Comparison of ENCODE assay signal across 25 cellular contexts in the genomic region with DNA sequence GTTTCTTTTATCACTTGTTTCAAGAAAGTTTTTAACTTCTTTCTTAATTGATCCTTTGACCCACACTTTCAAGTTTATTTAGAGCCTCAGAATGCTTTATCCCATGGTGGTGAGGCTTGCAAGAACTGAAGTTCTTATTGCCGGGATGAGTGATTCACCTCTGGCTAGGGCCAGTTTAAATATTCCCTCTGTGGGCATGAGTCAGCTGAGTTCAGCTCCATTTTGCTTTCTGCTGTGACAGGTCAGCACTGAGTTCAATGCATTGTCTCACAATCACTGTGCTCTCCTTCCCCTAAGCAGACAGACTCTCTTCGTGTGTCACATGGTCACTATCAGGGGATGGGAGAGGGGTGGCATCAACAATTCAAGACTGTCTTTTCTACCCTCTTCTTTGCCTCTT.
DNase-seq lines count a peak whose midpoint lies in the region; ATAC-seq, FAIRE-seq and TF ChIP-seq lines count a peak whose summit lies in the region.
"Had no signal": no experiment of that assay in that cellular context is flagged by ENCODE, and none has a peak within 500 bp of the region (broad histone marks: within the 10 kb centered on the region; RNA-seq: fewer than 3 reads in every experiment).

No MANE protein-coding gene starts in this region.

- H3K27me3 Mint-ChIP-seq in nephron progenitor cell (ENCODE audit: low read depth, poor library complexity), result no peaks in the 10 kb centered on the region
- H3K27me3 Mint-ChIP-seq: activated naive CD8-positive, alpha-beta T cell treated with anti-CD3 and anti-CD28 coated beads, Interleukin-2, amount 10 ng/mL, durations not matched to agents 7 days and 5 days; CD4-positive, CD25-positive, alpha-beta regulatory T cell; stimulated activated naive CD8-positive, alpha-beta T cell treated with anti-CD3 and anti-CD28 coated beads, Interleukin-15, amount 100 ng/mL, for 72 hours had no signal

- no peak for ATAC-seq in GM21723 (IDR thresholded peaks at IDR 0.05; ENCODE audit: unreplicated experiment)
- ATAC-seq: foreskin keratinocyte; lower lobe of right lung; stimulated activated naive CD8-positive, alpha-beta T cell treated with anti-CD3 and anti-CD28 coated beads, Interleukin-15, amount 100 ng/mL, for 72 hours had no signal

- H3K4me1 Mint-ChIP-seq in nephron progenitor cell, result no peaks in the 10 kb centered on the region
- H3K4me1 Mint-ChIP-seq: activated naive CD8-positive, alpha-beta T cell treated with anti-CD3 and anti-CD28 coated beads, Interleukin-2, amount 10 ng/mL, durations not matched to agents 7 days and 5 days; brain; CD4-positive, CD25-positive, alpha-beta regulatory T cell; stimulated activated naive CD8-positive, alpha-beta T cell treated with anti-CD3 and anti-CD28 coated beads, Interleukin-15, amount 100 ng/mL, for 72 hours had no signal

- DNase-seq in H54 (ENCODE audit: insufficient read length, low spot score) (no peak), RKO (ENCODE audit: low spot score) (peak; percentile 75), fibroblast of mammary gland (ENCODE audit: low read depth) (peak; percentile 21), nephron progenitor cell (no peak), NCI-H345 (lab: John Stamatoyannopoulos, UW) (no peak)
- DNase-seq in activated naive CD4-positive, alpha-beta T cell treated with Interleukin-2 at 50 U/mL for 16 hours, result no peak
- DNase-seq in central memory CD4-positive, alpha-beta T cell, result no peak
- DNase-seq: activated CD4-positive, alpha-beta T cell treated with anti-CD3 and anti-CD28 coated beads, Interleukin-2, amount 50 U/mL, for 1 hour; activated CD8-positive, alpha-beta memory T cell treated with anti-CD3 and anti-CD28 coated beads, Interleukin-2, amount 50 U/mL, for 48 hours; activated naive CD8-positive, alpha-beta T cell treated with anti-CD3 and anti-CD28 coated beads, Interleukin-2, amount 10 ng/mL, durations not matched to agents 7 days and 5 days; CD4-positive, CD25-positive, alpha-beta regulatory T cell; DMS 273 treated with DMSO at 0.1 percent for 48 hours; erythroblast; KBM-7; lower lobe of right lung; NCI-H187; NCI-H748 treated with DMSO at 0.1 percent for 48 hours; Right ventricle myocardium superior; sigmoid colon; stimulated activated naive CD8-positive, alpha-beta T cell treated with anti-CD3 and anti-CD28 coated beads, Interleukin-15, amount 100 ng/mL, for 72 hours; tibial artery had no signal

- peak; percentile 94 for FAIRE-seq in H54 (lab: Jason Lieb, UNC)

- H3K36me3 Mint-ChIP-seq in nephron progenitor cell (ENCODE audit: low read depth), result peaks cover 8% of the 10 kb centered on the region
- H3K36me3 Mint-ChIP-seq: activated naive CD8-positive, alpha-beta T cell treated with anti-CD3 and anti-CD28 coated beads, Interleukin-2, amount 10 ng/mL, durations not matched to agents 7 days and 5 days; brain; neural progenitor cell had no signal

- no peak for TF ChIP-seq POLR2A in H54 (IDR thresholded peaks at IDR 0.05; ENCODE audit: low read depth, low read length)

- H3K4me3 Mint-ChIP-seq in nephron progenitor cell, result no peak overlapping the region
- H3K4me3 Mint-ChIP-seq: activated naive CD8-positive, alpha-beta T cell treated with anti-CD3 and anti-CD28 coated beads, Interleukin-2, amount 10 ng/mL, durations not matched to agents 7 days and 5 days; brain; CD4-positive, CD25-positive, alpha-beta regulatory T cell; neural progenitor cell; stimulated activated naive CD8-positive, alpha-beta T cell treated with anti-CD3 and anti-CD28 coated beads, Interleukin-15, amount 100 ng/mL, for 72 hours had no signal

- H3K27ac Mint-ChIP-seq in nephron progenitor cell, result peak overlapping the region; percentile 50
- H3K27ac Mint-ChIP-seq: activated naive CD8-positive, alpha-beta T cell treated with anti-CD3 and anti-CD28 coated beads, Interleukin-2, amount 10 ng/mL, durations not matched to agents 7 days and 5 days; brain; CD4-positive, CD25-positive, alpha-beta regulatory T cell; neural progenitor cell; stimulated activated naive CD8-positive, alpha-beta T cell treated with anti-CD3 and anti-CD28 coated beads, Interleukin-15, amount 100 ng/mL, for 72 hours had no signal

- H3K4me3 ChIP-seq in fibroblast of mammary gland (ENCODE audit: control insufficient read depth, low read depth, low read length), result no peak overlapping the region
- H3K4me3 ChIP-seq: lower lobe of right lung, neural progenitor cell, sigmoid colon, tibial artery had no signal

- peaks cover 33% of the 10 kb centered on the region for H3K9me3 Mint-ChIP-seq in nephron progenitor cell
- H3K9me3 Mint-ChIP-seq: neural progenitor cell had no signal

- no peak for TF ChIP-seq CTCF in fibroblast of mammary gland (conservative IDR thresholded peaks at IDR 0.05; ENCODE audit: control insufficient read depth, insufficient read depth, low read depth, low read length)
- no peak for TF ChIP-seq CTCF in nephron progenitor cell (IDR thresholded peaks at IDR 0.05)

Comparison
In these comparisons a context has a peak if more than half of its experiments do, and no peak if none do; other contexts are left out.
1. DNase-seq: peak in RKO (single experiment) and fibroblast of mammary gland (single experiment); none in H54 (single experiment), nephron progenitor cell (single experiment), activated naive CD4-positive, alpha-beta T cell treated with Interleukin-2 at 50 U/mL for 16 hours (single experiment), NCI-H345 (single experiment) and central memory CD4-positive, alpha-beta T cell (single experiment).